12 cellular contexts compared by ENCODE assay signal in genomic region chr6:28541996-28542395, GRCh38. TPM values are rescaled to one million over a fixed set of nuclear protein-coding genes. Genes with fewer than 3 reads are reported as not detected.
DNase-seq lines count a peak whose midpoint lies in the region; ATAC-seq, FAIRE-seq and TF ChIP-seq lines count a peak whose summit lies in the region.
"Had no signal": no experiment of that assay in that cellular context is flagged by ENCODE, and none has a peak within 500 bp of the region (broad histone marks: within the 10 kb centered on the region; RNA-seq: fewer than 3 reads in every experiment).

No MANE protein-coding gene starts in this region.

- H3K9me1 ChIP-seq in keratinocyte (ENCODE audit: control insufficient read depth, extremely low read depth, insufficient read depth, low read length) = no peaks in the 10 kb centered on the region

- H2AFZ ChIP-seq in keratinocyte (ENCODE audit: control insufficient read depth, low read length) = no peak overlapping the region

- peaks cover 13% of the 10 kb centered on the region for H3K9me3 Mint-ChIP-seq in activated T-helper 2 cell treated with anti-CD3 and anti-CD28 coated beads, Interferon-gamma antibody, Interleukin-2, Interleukin-4, amounts not matched to agents 10 μg/mL and 5 μg/mL and 100 μg/mL, durations not matched to agents 14 hours and 24 hours and 36 hours

- H3K9ac ChIP-seq in keratinocyte (ENCODE audit: control insufficient read depth, extremely low read depth, insufficient read depth, low read length) = no peak overlapping the region
- H3K9ac ChIP-seq: KMS-11 had no signal

- H3K4me2 ChIP-seq in keratinocyte (ENCODE audit: control insufficient read depth, extremely low read depth, insufficient read depth, low read depth, low read length) = peak overlapping the region; percentile 90

- TF ChIP-seq EP300 in upper lobe of left lung (IDR thresholded peaks at IDR 0.05) = no peak

- intact Hi-C loops in heart left ventricle (cut with DNase I) = no loop called here
- intact Hi-C loops in activated T-helper 2 cell treated with anti-CD3 and anti-CD28 coated beads, Interferon-gamma antibody, Interleukin-2, Interleukin-4, amounts not matched to agents 10 μg/mL and 5 μg/mL and 100 μg/mL, durations not matched to agents 14 hours and 24 hours and 36 hours (cut with micrococcal nuclease) = loop anchor here (5.0 kb wide), 2 partner anchors 45 to 55 kb away; a partner anchor contains a TSS

- TF ChIP-seq CTCF in cardiac muscle cell (IDR thresholded peaks at IDR 0.05; ENCODE audit: low read depth, low read length) (no peak), heart left ventricle (IDR thresholded peaks at IDR 0.05) (no peak), keratinocyte (optimal IDR thresholded peaks at IDR 0.05 in 1 of 3, IDR thresholded peaks at IDR 0.05 in 1 of 3, conservative IDR thresholded peaks at IDR 0.05 in 1 of 3; ENCODE audit: extremely low read depth in 1 of 3, insufficient read depth in 2 of 3, low read length in 3 of 3) (no peak), upper lobe of left lung (IDR thresholded peaks at IDR 0.05) (no peak)

- H3K27ac ChIP-seq in cardiac muscle cell (peak overlapping the region; percentile 21), heart left ventricle (no peak overlapping the region), keratinocyte (ENCODE audit: control insufficient read depth, insufficient read depth, low read length) (no peak overlapping the region), upper lobe of left lung (no peak overlapping the region)
- H3K27ac ChIP-seq: brain microvascular endothelial cell, KMS-11, SJSA1 had no signal

- peaks cover 72% of the 10 kb centered on the region for H3K27me3 Mint-ChIP-seq in activated T-helper 2 cell treated with anti-CD3 and anti-CD28 coated beads, Interferon-gamma antibody, Interleukin-2, Interleukin-4, amounts not matched to agents 10 μg/mL and 5 μg/mL and 100 μg/mL, durations not matched to agents 14 hours and 24 hours and 36 hours (ENCODE audit: low read depth)

- no peak for DNase-seq in cardiac muscle cell (ENCODE audit: low read depth in 1 of 2, low spot score in 1 of 2)
- DNase-seq in heart left ventricle = no peak
- DNase-seq in activated T-helper 2 cell treated with anti-CD3 and anti-CD28 coated beads, Interferon-gamma antibody, Interleukin-2, Interleukin-4, amounts not matched to agents 10 μg/mL and 5 μg/mL and 100 μg/mL, durations not matched to agents 14 hours and 24 hours and 36 hours (ENCODE audit: low spot score) = no peak
- DNase-seq in keratinocyte (ENCODE audit: low read depth, low spot score) = no peak
- DNase-seq in upper lobe of left lung = no peak
- no peak for DNase-seq in NCI-H1694 treated with DMSO at 0.1 percent for 48 hours (lab: John Stamatoyannopoulos, UW)
- DNase-seq in NCI-H2171 treated with DMSO at 0.1 percent for 48 hours (lab: John Stamatoyannopoulos, UW) = no peak
- DNase-seq in putamen (ENCODE audit: low spot score) = no peak

- no peaks in the 10 kb centered on the region for H4K20me1 ChIP-seq in keratinocyte (ENCODE audit: control insufficient read depth, extremely low read depth, insufficient read depth, low read length)

- H3K4me3 ChIP-seq in cardiac muscle cell = peak overlapping the region; percentile 34
- H3K4me3 ChIP-seq in heart left ventricle = no peak overlapping the region
- peak overlapping the region; percentile 24 to 72 (median 71) for H3K4me3 ChIP-seq in keratinocyte (ENCODE audit: control insufficient read depth in 2 of 3, extremely low read depth in 1 of 3, insufficient read depth in 2 of 3, low read depth in 1 of 3, low read length in 3 of 3)
- H3K4me3 ChIP-seq in upper lobe of left lung = peak overlapping the region in 3 of 4 donors; percentile 32 to 42 (median 32)
- H3K4me3 ChIP-seq: SJSA1 had no signal

- H3K36me3 ChIP-seq in cardiac muscle cell (no peaks in the 10 kb centered on the region), heart left ventricle (no peaks in the 10 kb centered on the region), keratinocyte (ENCODE audit: control insufficient read depth in 2 of 2, extremely low read depth in 1 of 2, insufficient read depth in 2 of 2, low read length in 2 of 2) (no peaks in the 10 kb centered on the region), upper lobe of left lung (no peaks in the 10 kb centered on the region)
- H3K36me3 ChIP-seq: brain microvascular endothelial cell, SJSA1 had no signal

- no peaks in the 10 kb centered on the region for H3K27me3 ChIP-seq in cardiac muscle cell
- peaks cover 5 to 83% (median 23%) of the 10 kb centered on the region in 9 donors for H3K27me3 ChIP-seq in heart left ventricle
- peaks cover 4% of the 10 kb centered on the region for H3K27me3 ChIP-seq in keratinocyte (ENCODE audit: control insufficient read depth, extremely low read depth, insufficient read depth, low read length)
- H3K27me3 ChIP-seq in upper lobe of left lung = peaks cover 0 to 3% (median 0%) of the 10 kb centered on the region in 4 donors
- H3K27me3 ChIP-seq: brain microvascular endothelial cell had no signal

- H3K4me1 Mint-ChIP-seq in activated T-helper 2 cell treated with anti-CD3 and anti-CD28 coated beads, Interferon-gamma antibody, Interleukin-2, Interleukin-4, amounts not matched to agents 10 μg/mL and 5 μg/mL and 100 μg/mL, durations not matched to agents 14 hours and 24 hours and 36 hours (ENCODE audit: low read depth) = peaks cover 26% of the 10 kb centered on the region

- no peaks in the 10 kb centered on the region for H3K36me3 Mint-ChIP-seq in activated T-helper 2 cell treated with anti-CD3 and anti-CD28 coated beads, Interferon-gamma antibody, Interleukin-2, Interleukin-4, amounts not matched to agents 10 μg/mL and 5 μg/mL and 100 μg/mL, durations not matched to agents 14 hours and 24 hours and 36 hours (ENCODE audit: low read depth)
- H3K36me3 Mint-ChIP-seq: stimulated activated memory B cell treated with anti-CD40 and anti-IgM and Interleukin-4, amounts not matched to agents 10 μg/mL and 1 μg/mL and 100 μg/mL, for 72 hours had no signal

- H3K9me3 ChIP-seq in cardiac muscle cell (ENCODE audit: low read depth) (no peaks in the 10 kb centered on the region), heart left ventricle (no peaks in the 10 kb centered on the region), keratinocyte (ENCODE audit: control insufficient read depth, low read depth, low read length) (no peaks in the 10 kb centered on the region), upper lobe of left lung (no peaks in the 10 kb centered on the region)
- H3K9me3 ChIP-seq: SJSA1 had no signal

- ATAC-seq in heart left ventricle (no peak), upper lobe of left lung (ENCODE audit: low FRiP score in 2 of 2) (no peak)
- ATAC-seq: stimulated activated memory B cell treated with anti-CD40 and anti-IgM and Interleukin-4, amounts not matched to agents 10 μg/mL and 1 μg/mL and 100 μg/mL, for 72 hours had no signal

- dilution Hi-C loops in keratinocyte (cut with MboI; ENCODE audit: extremely low pct_ligation_motif_present, low sequenced_read_pairs) = no loop called here

- H3K4me1 ChIP-seq in cardiac muscle cell (ENCODE audit: low read depth) (no peaks in the 10 kb centered on the region), heart left ventricle (peaks cover 0 to 6% (median 0%) of the 10 kb centered on the region in 12 donors), keratinocyte (ENCODE audit: control insufficient read depth, extremely low read depth, insufficient read depth, low read length) (peaks cover 20% of the 10 kb centered on the region), upper lobe of left lung (peaks cover 0 to 9% (median 4%) of the 10 kb centered on the region in 4 donors)
- H3K4me1 ChIP-seq: SJSA1 had no signal

- WGBS in heart left ventricle, 4 donors = 51 to 60% (median 57%) methylated on average over 7 of the region's 7 CpGs
- 54 to 57% methylated on average over 7 of the region's 7 CpGs for WGBS in upper lobe of left lung, 2 donors

- no peak for FAIRE-seq in keratinocyte (lab: Jason Lieb, UNC)

- peak overlapping the region; percentile 72 for H3K4me3 Mint-ChIP-seq in activated T-helper 2 cell treated with anti-CD3 and anti-CD28 coated beads, Interferon-gamma antibody, Interleukin-2, Interleukin-4, amounts not matched to agents 10 μg/mL and 5 μg/mL and 100 μg/mL, durations not matched to agents 14 hours and 24 hours and 36 hours (ENCODE audit: low read depth)

- H3K27ac Mint-ChIP-seq in activated T-helper 2 cell treated with anti-CD3 and anti-CD28 coated beads, Interferon-gamma antibody, Interleukin-2, Interleukin-4, amounts not matched to agents 10 μg/mL and 5 μg/mL and 100 μg/mL, durations not matched to agents 14 hours and 24 hours and 36 hours = no peak overlapping the region
- H3K27ac Mint-ChIP-seq: stimulated activated memory B cell treated with anti-CD40 and anti-IgM and Interleukin-4, amounts not matched to agents 10 μg/mL and 1 μg/mL and 100 μg/mL, for 72 hours had no signal

- H3K79me2 ChIP-seq in keratinocyte (ENCODE audit: control insufficient read depth, insufficient read depth, low read length) = no peaks in the 10 kb centered on the region

- no peak for TF ChIP-seq POLR2A in heart left ventricle (IDR thresholded peaks at IDR 0.05)
- no peak for TF ChIP-seq POLR2A in upper lobe of left lung (IDR thresholded peaks at IDR 0.05)

RNA-seq across cellular contexts. Expression of gene GPX5, which starts 16.3 kb away (rescaled TPM):
- total RNA-seq in cardiac muscle cell (0.30 and 1.1 TPM in 2 replicates), heart left ventricle (not detected), upper lobe of left lung (not detected)
- polyA plus RNA-seq in cardiac muscle cell (0.92 and 3.6 TPM in 2 replicates), heart left ventricle (not detected), keratinocyte (not detected in 3 replicates)
- total RNA-seq in activated T-helper 2 cell treated with anti-CD3 and anti-CD28 coated beads, Interferon-gamma antibody, Interleukin-2, Interleukin-4, amounts not matched to agents 10 μg/mL and 5 μg/mL and 100 μg/mL, durations not matched to agents 14 hours and 24 hours and 36 hours = not detected in 2 replicates
- polyA plus RNA-seq in keratinocyte (2011; ENCODE audit: low read depth) = not detected
- not detected in 2 replicates for polyA plus RNA-seq in keratinocyte (2011; cell fraction: cytosol; rRNA removed)
- polyA plus RNA-seq in keratinocyte (2011; cell fraction: nucleus; rRNA removed) = not detected in 2 replicates
- polyA plus RNA-seq in keratinocyte (2012; ENCODE audit: low replicate concordance) = not detected in 2 replicates
- not detected in 3 replicates for polyA minus RNA-seq in keratinocyte
- polyA minus RNA-seq in keratinocyte (2011; cell fraction: cytosol; rRNA and poly(A)+ RNA removed) = not detected
- not detected in 2 replicates for polyA minus RNA-seq in keratinocyte (2011; cell fraction: nucleus; rRNA and poly(A)+ RNA removed)
- total RNA-seq: SJSA1 had no signal

RNA-seq across cellular contexts. Expression of gene GPX6, which starts 26.4 kb away (rescaled TPM):
- not detected in 2 replicates for total RNA-seq in cardiac muscle cell
- polyA plus RNA-seq in cardiac muscle cell = not detected in 2 replicates
- total RNA-seq in heart left ventricle = not detected
- not detected for polyA plus RNA-seq in heart left ventricle
- not detected in 2 replicates for total RNA-seq in activated T-helper 2 cell treated with anti-CD3 and anti-CD28 coated beads, Interferon-gamma antibody, Interleukin-2, Interleukin-4, amounts not matched to agents 10 μg/mL and 5 μg/mL and 100 μg/mL, durations not matched to agents 14 hours and 24 hours and 36 hours
- polyA plus RNA-seq in keratinocyte = not detected in 3 replicates
- not detected for polyA plus RNA-seq in keratinocyte (2011; ENCODE audit: low read depth)
- polyA plus RNA-seq in keratinocyte (2011; cell fraction: cytosol; rRNA removed) = not detected in 2 replicates
- polyA plus RNA-seq in keratinocyte (2011; cell fraction: nucleus; rRNA removed) = not detected in 2 replicates
- not detected in 2 replicates for polyA plus RNA-seq in keratinocyte (2012; ENCODE audit: low replicate concordance)
- not detected in 3 replicates for polyA minus RNA-seq in keratinocyte
- polyA minus RNA-seq in keratinocyte (2011; cell fraction: cytosol; rRNA and poly(A)+ RNA removed) = not detected
- not detected in 2 replicates for polyA minus RNA-seq in keratinocyte (2011; cell fraction: nucleus; rRNA and poly(A)+ RNA removed)
- not detected for total RNA-seq in upper lobe of left lung
- total RNA-seq: SJSA1 had no signal

Comparison
In these comparisons a context has a peak if more than half of its experiments do, and no peak if none do; other contexts are left out.
1. H3K4me3 ChIP-seq: peak in cardiac muscle cell (single experiment), keratinocyte (3 of 3) and upper lobe of left lung (3 of 4); none in heart left ventricle (0 of 12).